7 cellular contexts compared by ENCODE assay signal in the genomic region with DNA sequence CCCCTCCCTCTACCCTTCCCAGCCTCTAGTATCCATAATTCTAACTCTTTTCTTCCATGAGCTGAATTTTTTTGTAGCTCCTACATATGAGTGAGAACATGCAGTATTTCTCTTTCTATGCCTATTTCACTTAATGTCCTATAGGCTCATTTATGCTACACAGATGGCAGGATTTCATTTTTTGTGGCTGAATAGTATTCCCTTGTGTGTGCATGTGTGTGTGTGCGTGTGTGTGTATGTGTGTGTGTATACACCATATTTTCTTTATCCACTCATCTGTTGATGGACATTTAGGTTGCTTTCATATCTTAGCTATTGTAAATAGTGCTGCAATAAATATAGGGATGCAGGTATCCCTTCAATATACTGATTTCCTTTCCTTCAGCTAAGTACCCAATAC.
"Had no signal": no experiment of that assay in that cellular context is flagged by ENCODE, and none has a peak within 500 bp of the region (broad histone marks: within the 10 kb centered on the region; RNA-seq: fewer than 3 reads in every experiment).

No MANE protein-coding gene starts in this region.

- H3K4me2 ChIP-seq: KMS-11 had no signal

- ATAC-seq: HepG2 had no signal

- H3K27ac ChIP-seq: HL-60, KMS-11 had no signal

- FAIRE-seq: HepG2 had no signal

- DNase-seq: Karpas-422, Kasumi-1, KBM-7, KG1 had no signal

- H3K9ac ChIP-seq: KMS-11 had no signal
